ENCODE assay signal across 8 cellular contexts in genomic region chr10:102917314-102917961, GRCh38. TPM values are rescaled to one million over a fixed set of nuclear protein-coding genes. Genes with fewer than 3 reads are reported as not detected.
DNase-seq lines count a peak whose midpoint lies in the region; ATAC-seq and TF ChIP-seq lines count a peak whose summit lies in the region.

No MANE protein-coding gene starts in this region.

- peaks cover 3% of the 10 kb centered on the region; the same call in 1 of the 2 replicates for H3K9me3 ChIP-seq in SK-N-SH

- H3K79me2 ChIP-seq in SK-N-SH (ENCODE audit: insufficient read depth), result no peaks in the 10 kb centered on the region

- H4K20me1 ChIP-seq in SK-N-SH (ENCODE audit: insufficient read depth), result no peaks in the 10 kb centered on the region

- no peaks in the 10 kb centered on the region for H3K9me3 Mint-ChIP-seq in activated naive CD4-positive, alpha-beta T cell treated with anti-CD3 and anti-CD28 coated beads, Interleukin-2, amount 50 U/mL, for 24 hours
- no peaks in the 10 kb centered on the region for H3K9me3 Mint-ChIP-seq in osteocyte (ENCODE audit: unreplicated experiment)

- peak overlapping the region; percentile 100 for H3K4me2 ChIP-seq in SK-N-SH

- H3K9ac ChIP-seq in SK-N-SH, result peak overlapping the region; percentile 56; the same call in 1 of the 2 replicates

- H3K27ac ChIP-seq in SK-N-SH (ENCODE audit: low read depth in 2 of 2, low read length in 1 of 2) (peak overlapping the region; percentile 61 to 67; a peak in 3 of 4 replicates), temporal lobe (ENCODE audit: low read depth, low read length) (peak overlapping the region; percentile 73)

- ATAC-seq in GM21528 (IDR thresholded peaks at IDR 0.05; ENCODE audit: low FRiP score, unreplicated experiment) (peak; percentile 49), Right ventricle myocardium inferior (peak; percentile 82)

- H3K4me3 ChIP-seq in SK-N-SH (ENCODE audit: low read depth in 2 of 2, low read length in 1 of 2), result peak overlapping the region; percentile 97 to 99

- peaks cover 13 to 28% of the 10 kb centered on the region in 2 experiments; a peak in 3 of 4 replicates for H3K4me1 ChIP-seq in SK-N-SH (ENCODE audit: control insufficient read depth in 1 of 2, insufficient read depth in 2 of 2, low read depth in 1 of 2, low read length in 1 of 2)

- peaks cover 4% of the 10 kb centered on the region for H3F3A ChIP-seq in SK-N-SH (replicated peaks; ENCODE audit: insufficient read depth)

- DNase-seq in DMS114 treated with DMSO at 0.1 percent for 48 hours (lab: John Stamatoyannopoulos, UW; ENCODE audit: unreplicated experiment), result peak; percentile 40
- peak; percentile 62 for DNase-seq in HuH-7 (ENCODE audit: low spot score)
- DNase-seq in SK-N-SH, result peak; percentile 78
- DNase-seq in Right ventricle myocardium inferior (ENCODE audit: missing footprints), result peak; percentile 93
- peak; percentile 94 for DNase-seq in osteocyte (ENCODE audit: extremely low spot score, unreplicated experiment)

- H3K4me3 Mint-ChIP-seq in activated naive CD4-positive, alpha-beta T cell treated with anti-CD3 and anti-CD28 coated beads, Interleukin-2, amount 50 U/mL, for 24 hours, result peak overlapping the region; percentile 95
- H3K4me3 Mint-ChIP-seq in osteocyte (ENCODE audit: unreplicated experiment), result peak overlapping the region; percentile 88

- CTCF ChIA-PET in SK-N-SH (lab: Yijun Ruan, JAX), result interaction anchor here (0.6 to 8.6 kb wide), 67 partner anchors 8 to 431 kb away, joined by 3 to 264 read pairs (median 4); partner anchors contain the start of genes CYP17A1 and RPEL1

- peaks cover 1% of the 10 kb centered on the region for H3K36me3 Mint-ChIP-seq in activated naive CD4-positive, alpha-beta T cell treated with anti-CD3 and anti-CD28 coated beads, Interleukin-2, amount 50 U/mL, for 24 hours
- H3K36me3 Mint-ChIP-seq in osteocyte (ENCODE audit: unreplicated experiment), result peaks cover 3% of the 10 kb centered on the region

- no peaks in the 10 kb centered on the region for H3K36me3 ChIP-seq in SK-N-SH (replicated peaks in 1 of 2; ENCODE audit: control insufficient read depth in 1 of 2, insufficient read depth in 2 of 2, low read length in 1 of 2)

- peak; percentile 96 for TF ChIP-seq RAD21 in SK-N-SH (IDR thresholded peaks at IDR 0.05; ENCODE audit: low read length)

- H3K27me3 Mint-ChIP-seq in activated naive CD4-positive, alpha-beta T cell treated with anti-CD3 and anti-CD28 coated beads, Interleukin-2, amount 50 U/mL, for 24 hours, result peaks cover 3% of the 10 kb centered on the region
- peaks cover 19% of the 10 kb centered on the region for H3K27me3 Mint-ChIP-seq in osteocyte (ENCODE audit: unreplicated experiment)

- TF ChIP-seq CTCF in SK-N-SH (IDR thresholded peaks at IDR 0.05) (peak; percentile 99), osteocyte (IDR thresholded peaks at IDR 0.05) (peak; percentile 100)

- H2AFZ ChIP-seq in SK-N-SH (ENCODE audit: low read depth), result peak overlapping the region; percentile 95

- no peak for TF ChIP-seq EP300 in SK-N-SH (IDR thresholded peaks at IDR 0.05; ENCODE audit: borderline replicate concordance in 1 of 2, low read depth in 1 of 2, low read length in 1 of 2)

- peak overlapping the region; percentile 85 for H3K27ac Mint-ChIP-seq in activated naive CD4-positive, alpha-beta T cell treated with anti-CD3 and anti-CD28 coated beads, Interleukin-2, amount 50 U/mL, for 24 hours
- H3K27ac Mint-ChIP-seq in osteocyte (ENCODE audit: unreplicated experiment), result peak overlapping the region; percentile 90

- peaks cover 50% of the 10 kb centered on the region for H3K4me1 Mint-ChIP-seq in activated naive CD4-positive, alpha-beta T cell treated with anti-CD3 and anti-CD28 coated beads, Interleukin-2, amount 50 U/mL, for 24 hours
- peaks cover 45% of the 10 kb centered on the region for H3K4me1 Mint-ChIP-seq in osteocyte (ENCODE audit: unreplicated experiment)

- no peaks in the 10 kb centered on the region for H3K27me3 ChIP-seq in SK-N-SH (ENCODE audit: insufficient read depth)

- WGBS in SK-N-SH (ENCODE audit: low lambda C conversion rate), result 0% methylated on average over 16 of the region's 45 CpGs

- intact Hi-C loops in Right ventricle myocardium inferior (cut with DNase I), result loop anchor here (1.0 to 10.0 kb wide), 4 partner anchors 152 to 447 kb away; partner anchors contain the start of gene TAF5

- POLR2A ChIA-PET in SK-N-SH (lab: Yijun Ruan, JAX), result interaction anchor here (1.0 to 1.7 kb wide), 3 partner anchors 137 to 275 kb away, joined by 3 to 6 read pairs (median 4); no protein-coding TSS in a partner anchor

- no peaks in the 10 kb centered on the region for H3K9me2 ChIP-seq in SK-N-SH

TF ChIP-seq in SK-N-SH, 30 proteins besides CTCF, POLR2A, EP300 and RAD21:
- TF ChIP-seq SMC3 (IDR thresholded peaks at IDR 0.05; ENCODE audit: low read depth, low read length) (peak; percentile 97), RXRA (IDR thresholded peaks at IDR 0.05; ENCODE audit: borderline replicate concordance, low read depth) (no peak), NRF1 (IDR thresholded peaks at IDR 0.05; ENCODE audit: low read depth, low read length) (peak; percentile 23; the same call in 1 of the 2 replicates)

RNA-seq across cellular contexts. Expression of gene CNNM2, which starts 0.7 kb away (rescaled TPM):
- polyA plus RNA-seq in SK-N-SH (2012; rRNA removed), result 2.2 and 4.0 TPM in 2 replicates
- polyA plus RNA-seq in SK-N-SH (2012; cell fraction: cytosol; rRNA removed), result 2.5 and 3.1 TPM in 2 replicates
- 5.4 and 5.6 TPM in 2 replicates for polyA plus RNA-seq in SK-N-SH (2012; cell fraction: nucleus; rRNA removed)
- 3.0 TPM for total RNA-seq in Right ventricle myocardium inferior
- total RNA-seq in osteocyte, result 11.7 and 15.1 TPM in 2 replicates
- total RNA-seq in temporal lobe, result 9.6 TPM

RNA-seq across cellular contexts. Expression of gene AS3MT, which starts 48.2 kb away (rescaled TPM):
- polyA plus RNA-seq in SK-N-SH (2012; rRNA removed), result 9.0 and 9.7 TPM in 2 replicates
- 12.0 and 14.0 TPM in 2 replicates for polyA plus RNA-seq in SK-N-SH (2012; cell fraction: cytosol; rRNA removed)
- polyA plus RNA-seq in SK-N-SH (2012; cell fraction: nucleus; rRNA removed), result 5.3 and 10.5 TPM in 2 replicates
- total RNA-seq in Right ventricle myocardium inferior (14.6 TPM), osteocyte (2.7 and 2.8 TPM in 2 replicates), temporal lobe (9.1 TPM)

Comparison
In these comparisons a context has a peak if more than half of its experiments do, and no peak if none do; other contexts are left out.
1. Peak in every context shown above with its lines: DNase-seq, ATAC-seq, H3K4me3 ChIP-seq and H3K27ac ChIP-seq.
2. DNase-seq: peak in every context shown above with its lines; median percentile 94 in osteocyte; 93 in Right ventricle myocardium inferior; 78 in SK-N-SH; 62 in HuH-7; 40 in DMS114 treated with DMSO at 0.1 percent for 48 hours.